In genomic region chr12:96522690-96523089, GRCh38 we compare ENCODE assay signal across 26 cellular contexts. TPM values are rescaled to one million over a fixed set of nuclear protein-coding genes. Genes with fewer than 3 reads are reported as not detected.
A peak's percentile ranks its signal among the peaks of the same experiment; 100 is the strongest.
DNase-seq lines count a peak whose midpoint lies in the region; ATAC-seq, FAIRE-seq and TF ChIP-seq lines count a peak whose summit lies in the region.
"Had no signal": no experiment of that assay in that cellular context is flagged by ENCODE, and none has a peak within 500 bp of the region (broad histone marks: within the 10 kb centered on the region; RNA-seq: fewer than 3 reads in every experiment).

No MANE protein-coding gene starts in this region.

- peak overlapping the region; percentile 31 for H3K18ac ChIP-seq in H9 (ENCODE audit: insufficient read length, low read depth, low read length)

- H4K8ac ChIP-seq in H9 (replicated peaks; ENCODE audit: insufficient read length, low read depth, low read length): no peak overlapping the region

- H3K27ac ChIP-seq in H9 (ENCODE audit: insufficient read length, low read depth, low read length): no peak overlapping the region
- H3K27ac ChIP-seq in GM12878 (ENCODE audit: control insufficient read depth, insufficient read depth): no peak overlapping the region
- no peak overlapping the region for H3K27ac ChIP-seq in CD4-positive, alpha-beta memory T cell (ENCODE audit: low read depth, low read length)
- H3K27ac ChIP-seq: BLaER1, SJCRH30 had no signal

- no peak overlapping the region for H2BK12ac ChIP-seq in H9 (ENCODE audit: insufficient read length, low read depth, low read length)

- H3K4me2 ChIP-seq in H9 (ENCODE audit: insufficient read depth, insufficient read length, low read length) (no peak overlapping the region), GM12878 (ENCODE audit: control insufficient read depth, insufficient read depth) (no peak overlapping the region)
- H3K4me2 ChIP-seq: BLaER1 had no signal

- TF ChIP-seq EP300 in GM12878 (IDR thresholded peaks at IDR 0.05; ENCODE audit: borderline replicate concordance in 1 of 2, control insufficient read depth in 1 of 2, low read depth in 2 of 2, low read length in 2 of 2): no peak

- H2AFZ ChIP-seq in H9 (ENCODE audit: low read length) (peak overlapping the region; percentile 85), GM12878 (ENCODE audit: control insufficient read depth, low read depth, low read length) (no peak overlapping the region; the same call in 1 of the 2 replicates)

- TF ChIP-seq POLR2A in GM12891 (IDR thresholded peaks at IDR 0.05; ENCODE audit: low read depth, low read length): no peak
- TF ChIP-seq POLR2A in GM12878 (IDR thresholded peaks at IDR 0.05; ENCODE audit: low read depth, low read length): no peak

- no peak overlapping the region for H4K91ac ChIP-seq in H9 (ENCODE audit: insufficient read length, low read depth, low read length)

- H3K27ac Mint-ChIP-seq in H9 (peak overlapping the region; percentile 22 to 89 (median 61); a peak in 5 of 7 replicates), nephron progenitor cell (peak overlapping the region; percentile 76)
- peak overlapping the region in 3 of 7 donors; percentile 5 to 25 (median 8) for H3K27ac Mint-ChIP-seq in CD4-positive, alpha-beta memory T cell
- H3K27ac Mint-ChIP-seq: CD8-positive, alpha-beta T cell; T-cell had no signal

- FAIRE-seq in GM12891 (lab: Jason Lieb, UNC) (peak; percentile 31), GM12878 (lab: Jason Lieb, UNC) (peak; percentile 18)
- FAIRE-seq: GM12892, GM19239, RCC 7860 had no signal

- no peak overlapping the region for H3K14ac ChIP-seq in H9 (ENCODE audit: insufficient read depth, low read length)

- no peak overlapping the region for H3K23ac ChIP-seq in H9 (ENCODE audit: insufficient read length, low read depth, low read length)

- H3K27me3 Mint-ChIP-seq in H9 (ENCODE audit: low read depth) (no peaks in the 10 kb centered on the region), nephron progenitor cell (ENCODE audit: low read depth, poor library complexity) (peaks cover 7% of the 10 kb centered on the region)
- no peaks in the 10 kb centered on the region for H3K27me3 Mint-ChIP-seq in CD4-positive, alpha-beta memory T cell
- H3K27me3 Mint-ChIP-seq: T-cell had no signal

- no peak overlapping the region for H2BK15ac ChIP-seq in H9 (ENCODE audit: low read depth, low read length)

- H2BK20ac ChIP-seq in H9 (ENCODE audit: low read depth, low read length, poor library complexity, severe bottlenecking): no peak overlapping the region

- no peak overlapping the region for H3K56ac ChIP-seq in H9 (ENCODE audit: insufficient read length, low read depth, low read length)

- no peak for TF ChIP-seq RAD21 in GM12878 (IDR thresholded peaks at IDR 0.05; ENCODE audit: insufficient read depth, low read depth, low read length)

- H4K5ac ChIP-seq in H9 (ENCODE audit: insufficient read length, low read depth, low read length): no peak overlapping the region

- DNase-seq in GM12891 (ENCODE audit: insufficient read length, low spot score) (no peak), H9 (no peak), GM12878 (ENCODE audit: low read depth, low spot score) (no peak), nephron progenitor cell (no peak), GOT3 (lab: John Stamatoyannopoulos, UW) (no peak)
- no peak for DNase-seq in CD4-positive, alpha-beta memory T cell
- no peak for DNase-seq in central memory CD4-positive, alpha-beta T cell
- DNase-seq: ACHN; CD8-positive, alpha-beta T cell; DND-41; KBM-7; NCI-H1092; NCI-H1436 treated with DMSO at 0.1 percent for 48 hours; NCI-H2081; NCI-H226; NCI-H510A treated with DMSO at 0.1 percent for 48 hours; NCI-H774; NK-92 treated with Interleukin-12 subunit alpha and Interleukin-12 subunit beta, amount 100 ng/mL, for 24 hours; SJCRH30; T-cell had no signal

- no peak overlapping the region for H3K4ac ChIP-seq in H9 (ENCODE audit: low read depth, low read length)

- in situ Hi-C loops in GM12878 (cut with MboI): no loop called here

- no peaks in the 10 kb centered on the region; a peak in 1 of 5 replicates for H3K9me3 Mint-ChIP-seq in H9
- no peaks in the 10 kb centered on the region for H3K9me3 Mint-ChIP-seq in nephron progenitor cell
- H3K9me3 Mint-ChIP-seq in CD4-positive, alpha-beta memory T cell: no peaks in the 10 kb centered on the region
- H3K9me3 Mint-ChIP-seq: CD8-positive, alpha-beta T cell; T-cell had no signal

- no peak overlapping the region for H3K4me3 ChIP-seq in GM12878
- no peak overlapping the region for H3K4me3 ChIP-seq in CD4-positive, alpha-beta memory T cell (ENCODE audit: low read length in 2 of 2)
- H3K4me3 ChIP-seq: BLaER1, HAP-1, SJCRH30 had no signal

- H2AK5ac ChIP-seq in H9 (ENCODE audit: insufficient read length, low read length): no peak overlapping the region

- H2BK5ac ChIP-seq in H9 (ENCODE audit: insufficient read length, low read length): no peak overlapping the region

- no peak for TF ChIP-seq CTCF in H9 (conservative IDR thresholded peaks at IDR 0.05)
- no peak for TF ChIP-seq CTCF in GM12878 (IDR thresholded peaks at IDR 0.05 in 2 of 3, conservative IDR thresholded peaks at IDR 0.05 in 1 of 3; ENCODE audit: control insufficient read depth in 2 of 3, extremely low read depth in 1 of 3, insufficient read depth in 1 of 3, low read depth in 3 of 3, low read length in 3 of 3)
- no peak for TF ChIP-seq CTCF in nephron progenitor cell (IDR thresholded peaks at IDR 0.05)

- H3K4me3 Mint-ChIP-seq in H9 (no peak overlapping the region; a peak in 1 of 5 replicates), nephron progenitor cell (no peak overlapping the region)
- H3K4me3 Mint-ChIP-seq in CD4-positive, alpha-beta memory T cell: no peak overlapping the region
- H3K4me3 Mint-ChIP-seq: CD8-positive, alpha-beta T cell; T-cell had no signal

- H3K79me2 ChIP-seq in H9 (ENCODE audit: insufficient read depth, low read length): no peaks in the 10 kb centered on the region
- H3K79me2 ChIP-seq in GM12878 (ENCODE audit: control insufficient read depth, insufficient read depth, low read length): no peaks in the 10 kb centered on the region

- no peaks in the 10 kb centered on the region for H3K36me3 Mint-ChIP-seq in H9 (ENCODE audit: insufficient read depth in 1 of 3, low read depth in 3 of 3)
- no peaks in the 10 kb centered on the region for H3K36me3 Mint-ChIP-seq in nephron progenitor cell (ENCODE audit: low read depth)
- H3K36me3 Mint-ChIP-seq in CD4-positive, alpha-beta memory T cell: no peaks in the 10 kb centered on the region
- H3K36me3 Mint-ChIP-seq: CD8-positive, alpha-beta T cell; T-cell had no signal

- H3K9ac ChIP-seq in H9 (ENCODE audit: extremely low read depth, insufficient read length, low read length) (no peak overlapping the region), GM12878 (ENCODE audit: control insufficient read depth, insufficient read depth, low read length) (no peak overlapping the region)
- H3K9ac ChIP-seq: BLaER1 had no signal

- H3T11ph ChIP-seq in H9 (ENCODE audit: low read length): no peak overlapping the region

- no peaks in the 10 kb centered on the region for H3K23me2 ChIP-seq in H9 (ENCODE audit: insufficient read length, low read depth, low read length, poor library complexity, severe bottlenecking)

- H4K20me1 ChIP-seq in H9 (ENCODE audit: control insufficient read depth, insufficient read depth, insufficient read length) (no peaks in the 10 kb centered on the region), GM12878 (ENCODE audit: control insufficient read depth, insufficient read depth) (no peaks in the 10 kb centered on the region)
- H4K20me1 ChIP-seq: BLaER1 had no signal

- CTCF ChIA-PET in GM12878 (lab: Yijun Ruan, JAX): interaction anchor here (1.0 to 12.1 kb wide), 15 partner anchors 10 to 474 kb away, joined by 3 to 304 read pairs (median 6); partner anchors contain the start of gene CFAP54
- CTCF ChIA-PET in CD4-positive, alpha-beta memory T cell (lab: Charles Lee; ENCODE audit: partially characterized antibody): interaction anchor here (0.9 to 8.4 kb wide), 4 partner anchors 10 to 463 kb away, joined by 3 to 127 read pairs (median 6); partner anchors contain the start of gene CFAP54

- H3K4me1 ChIP-seq in H9 (ENCODE audit: insufficient read depth, low read length) (0 out of 2 replicates have a peak, but pooled peaks cover 4% of the 10 kb centered on the region), GM12878 (ENCODE audit: control insufficient read depth, insufficient read depth, low read length) (peaks cover 1% of the 10 kb centered on the region)
- H3K4me1 ChIP-seq in CD4-positive, alpha-beta memory T cell (ENCODE audit: insufficient read depth, low read length): no peaks in the 10 kb centered on the region
- H3K4me1 ChIP-seq: BLaER1 had no signal

- intact Hi-C loops in GM12878 (cut with micrococcal nuclease; ENCODE audit: unreplicated experiment): no loop called here
- intact Hi-C loops in CD4-positive, alpha-beta memory T cell (cut with micrococcal nuclease): no loop called here

- RAD21 ChIA-PET in GM12878 (lab: Charles Lee; ENCODE audit: unreplicated experiment): interaction anchor here (1.1 to 3.5 kb wide), 11 partner anchors 21 to 464 kb away, joined by 3 to 16 read pairs (median 7); partner anchors contain the start of gene CFAP54

- BruUV-seq in GM12878 (replicated peaks; lab: Mats Ljungman, UMichigan): no TSS peak

- peaks cover 23 to 26% of the 10 kb centered on the region in 2 experiments for H3K4me1 Mint-ChIP-seq in H9
- H3K4me1 Mint-ChIP-seq in nephron progenitor cell: peaks cover 10% of the 10 kb centered on the region
- H3K4me1 Mint-ChIP-seq in CD4-positive, alpha-beta memory T cell: peaks cover 2 to 6% (median 4%) of the 10 kb centered on the region in 4 donors

- H3K36me3 ChIP-seq in GM12878 (ENCODE audit: control insufficient read depth in 2 of 2, insufficient read depth in 2 of 2, low read length in 1 of 2): no peaks in the 10 kb centered on the region
- H3K36me3 ChIP-seq in CD4-positive, alpha-beta memory T cell (ENCODE audit: insufficient read depth, low read length): no peaks in the 10 kb centered on the region
- H3K36me3 ChIP-seq: BLaER1, HAP-1, SJCRH30 had no signal

- no peaks in the 10 kb centered on the region for H3K79me1 ChIP-seq in H9 (ENCODE audit: insufficient read depth, low read depth, low read length, poor library complexity, severe bottlenecking)

- POLR2A ChIA-PET in GM12878 (lab: Charles Lee): interaction anchor here (0.5 kb wide), 1 partner anchor 485 kb away, joined by 3 read pairs; no protein-coding TSS in a partner anchor
- POLR2A ChIA-PET in CD4-positive, alpha-beta memory T cell (lab: Charles Lee; ENCODE audit: partially characterized antibody): no interaction called here

- no peak overlapping the region for H2BK120ac ChIP-seq in H9 (ENCODE audit: low read depth, low read length, poor library complexity, severe bottlenecking)

- H3K9me3 ChIP-seq in H9 (ENCODE audit: control insufficient read depth, low read depth, low read length): no peaks in the 10 kb centered on the region
- no peaks in the 10 kb centered on the region; the same call in 2 of the 3 replicates for H3K9me3 ChIP-seq in GM12878 (replicated peaks; ENCODE audit: control insufficient read depth, insufficient read depth, low read length)
- no peaks in the 10 kb centered on the region for H3K9me3 ChIP-seq in CD4-positive, alpha-beta memory T cell (ENCODE audit: control insufficient read depth in 1 of 2, low read length in 2 of 2)
- H3K9me3 ChIP-seq: BLaER1, HAP-1, SJCRH30 had no signal

- SMC1A ChIA-PET in GM12878 (lab: Charles Lee; ENCODE audit: uncharacterized antibody, unreplicated experiment): interaction anchor here (1.2 to 13.6 kb wide), 13 partner anchors 10 to 882 kb away, joined by 5 to 237 read pairs (median 6); partner anchors contain the start of gene CFAP54

- WGBS in H9 (ENCODE audit: extremely low coverage, insufficient read length, low lambda C conversion rate): no CpG with 5 or more reads among the region's 3 CpGs
- 67% methylated on average over 3 of the region's 3 CpGs for WGBS in GM12878 (ENCODE audit: insufficient coverage, insufficient replicate concordance, low lambda C conversion rate, missing lambda C conversion rate)

- ATAC-seq in GM12878 (peak; percentile 64), HG02840 (IDR thresholded peaks at IDR 0.05; ENCODE audit: low FRiP score, unreplicated experiment) (no peak)
- ATAC-seq: CD8-positive, alpha-beta T cell; T-cell had no signal

- H3K27me3 ChIP-seq in H9 (ENCODE audit: insufficient read depth, low read length): no peaks in the 10 kb centered on the region
- no peaks in the 10 kb centered on the region for H3K27me3 ChIP-seq in GM12878 (replicated peaks in 1 of 2; ENCODE audit: control insufficient read depth in 2 of 2, insufficient read depth in 2 of 2, low read length in 1 of 2)
- no peaks in the 10 kb centered on the region for H3K27me3 ChIP-seq in CD4-positive, alpha-beta memory T cell (ENCODE audit: insufficient read depth, low read length)
- H3K27me3 ChIP-seq: BLaER1, SJCRH30 had no signal

RNA-seq across cellular contexts. Expression of gene CFAP54, which starts 33.3 kb away (rescaled TPM):
- polyA plus RNA-seq in GM12891 (2012; ENCODE audit: low read depth, missing spikeins): 0.32 TPM
- total RNA-seq in H9 (2021): 0.24 and 0.33 TPM in 2 replicates
- total RNA-seq in GM12878 (2013; cell fraction: nucleolus; rRNA removed): 2.5 and 2.9 TPM in 2 replicates
- 0.45 and 0.54 TPM in 2 replicates for total RNA-seq in GM12878 (2014; rRNA removed)
- 0.51 and 0.58 TPM in 2 replicates for total RNA-seq in GM12878 (2014; rRNA removed; fragmentation: Illumina TruSeq; extraction: Trizol)
- total RNA-seq in GM12878 (2021): 0.56 and 1.2 TPM in 2 replicates
- polyA plus RNA-seq in GM12878 (2011; ENCODE audit: low read depth): 0.21 TPM
- polyA plus RNA-seq in GM12878 (2011; rRNA removed): 1.5 and 2.7 TPM in 2 replicates
- 0.25 and 0.74 TPM in 2 replicates for polyA plus RNA-seq in GM12878 (2011; cell fraction: cytosol; rRNA removed)
- 2.4 and 2.8 TPM in 2 replicates for polyA plus RNA-seq in GM12878 (2011; cell fraction: nucleus; rRNA removed)
- 0.53 and 1.00 TPM in 2 replicates for polyA plus RNA-seq in GM12878 (2012)
- polyA plus RNA-seq in GM12878 (2014; fragmentation: Illumina TruSeq; extraction: Trizol): 0.49 and 0.57 TPM in 2 replicates
- under 1 TPM; 0.19 to 0.55 TPM for polyA plus RNA-seq in GM12878 (2014; fragmentation: Nextera tagmentation; extraction: Ambion mirVana)
- 0.36 and 0.47 TPM in 2 replicates for polyA plus RNA-seq in GM12878 (2014; rRNA removed)
- 1 to 10 TPM in 1 of 2 experiments, under 1 TPM in 1; 0.37 to 1.0 TPM for polyA plus RNA-seq in GM12878 (2016; fragmentation: Nextera tagmentation; extraction: Ambion mirVana)
- polyA minus RNA-seq in GM12878 (2011; rRNA and poly(A)+ RNA removed): 2.7 TPM in 2 replicates
- 0.53 and 2.0 TPM in 2 replicates for polyA minus RNA-seq in GM12878 (2011; cell fraction: cytosol; rRNA and poly(A)+ RNA removed)
- polyA minus RNA-seq in GM12878 (2011; cell fraction: nucleus; rRNA and poly(A)+ RNA removed): 4.7 and 7.2 TPM in 2 replicates
- total RNA-seq in CD4-positive, alpha-beta memory T cell: 1 to 10 TPM in 1 of 2 experiments, under 1 TPM in 1; 0.73 to 1.1 TPM
- under 1 TPM; 0.37 to 0.65 TPM for polyA plus RNA-seq in CD4-positive, alpha-beta memory T cell
